Comparison of ENCODE assay signal across 16 cellular contexts in genomic region chr6:101509556-101509955, GRCh38.
"Had no signal": no experiment of that assay in that cellular context is flagged by ENCODE, and none has a peak within 500 bp of the region (broad histone marks: within the 10 kb centered on the region; RNA-seq: fewer than 3 reads in every experiment).

No MANE protein-coding gene starts in this region.

- H3K27ac ChIP-seq: body of pancreas, coronary artery, esophagus squamous epithelium, gastrocnemius medialis, heart left ventricle, lower lobe of right lung, neural progenitor cell, ovary had no signal

- H3K9ac ChIP-seq: neural progenitor cell had no signal

- H3K4me2 ChIP-seq: neural progenitor cell had no signal

- DNase-seq: activated CD4-positive, alpha-beta memory T cell treated with anti-CD3 and anti-CD28 coated beads, Interleukin-2, amount 10 ng/mL, durations not matched to agents 7 days and 5 days; activated CD4-positive, alpha-beta T cell treated with anti-CD3 and anti-CD28 coated beads for 4 hours; activated effector memory CD4-positive, alpha-beta T cell treated with anti-CD3 and anti-CD28 coated beads, Interleukin-2, amount 50 U/mL, for 16 hours; activated T-cell treated with anti-CD3 and anti-CD28 coated beads, Interleukin-2, amount 50 U/mL, for 24 hours; body of pancreas; effector CD4-positive, alpha-beta T cell; esophagus squamous epithelium; gastrocnemius medialis; heart left ventricle; left cardiac atrium; lower lobe of right lung; ovary had no signal

- H2AFZ ChIP-seq: neural progenitor cell had no signal

- H3K9me3 ChIP-seq: body of pancreas, esophagus squamous epithelium, gastrocnemius medialis, heart left ventricle, lower lobe of right lung, ovary had no signal

- H3K4me3 ChIP-seq: body of pancreas, coronary artery, esophagus squamous epithelium, gastrocnemius medialis, heart left ventricle, lower lobe of right lung, neural progenitor cell, ovary had no signal

- H3K4me1 ChIP-seq: body of pancreas, esophagus squamous epithelium, gastrocnemius medialis, heart left ventricle, lower lobe of right lung, neural progenitor cell had no signal

- H3K36me3 ChIP-seq: esophagus squamous epithelium, gastrocnemius medialis, heart left ventricle, lower lobe of right lung, neural progenitor cell, ovary had no signal

- ATAC-seq: body of pancreas; gastrocnemius medialis; heart left ventricle; lower lobe of right lung; stimulated activated effector memory CD8-positive, alpha-beta T cell treated with anti-CD3 and anti-CD28 coated beads, Interleukin-12 subunit alpha, Interleukin-12 subunit beta, amount 100 ng/mL, for 72 hours; WTC11 had no signal

- H3K27me3 ChIP-seq: body of pancreas, esophagus squamous epithelium, gastrocnemius medialis, heart left ventricle, neural progenitor cell, ovary had no signal
